Comparison of ENCODE assay signal across 8 cellular contexts in the genomic region with DNA sequence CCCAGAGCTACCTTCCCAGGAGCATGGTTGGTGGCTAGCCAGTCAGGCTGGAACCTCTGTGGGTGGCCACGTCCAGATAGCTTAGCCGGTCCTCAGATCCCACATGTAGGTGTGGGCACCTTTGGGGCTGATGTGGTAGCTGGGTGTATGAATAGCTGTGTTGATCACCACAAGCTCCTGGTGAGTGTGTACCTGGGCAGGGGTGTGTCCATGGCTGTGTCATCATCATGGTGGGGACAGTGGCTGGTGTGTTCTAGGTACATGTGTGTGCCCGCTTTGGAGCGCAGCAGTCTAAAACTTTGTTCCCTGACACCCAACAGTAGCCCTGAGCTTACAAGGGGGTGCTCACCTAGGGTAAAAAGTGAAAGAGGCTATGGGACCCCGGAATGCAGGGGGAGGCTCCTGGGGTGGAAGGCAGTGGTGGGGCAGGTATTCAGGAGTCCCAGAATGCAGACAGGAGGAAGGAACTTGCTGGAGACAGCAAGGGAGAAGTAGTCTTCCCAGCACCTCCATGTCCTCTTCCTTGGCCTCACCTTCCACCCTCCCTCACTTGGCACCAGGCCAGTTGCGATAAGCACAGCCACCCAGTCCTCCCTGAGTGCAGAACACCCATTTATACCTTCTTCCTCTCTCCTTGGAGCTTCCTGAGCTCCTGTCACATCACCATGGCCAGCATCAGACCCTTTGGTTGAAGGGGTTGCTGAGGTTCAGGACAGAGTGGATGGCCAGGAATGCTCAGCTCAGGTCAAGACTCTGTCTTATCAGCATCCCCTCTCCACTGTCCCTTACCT. TPM values are rescaled to one million over a fixed set of nuclear protein-coding genes. Genes with fewer than 3 reads are reported as not detected.
DNase-seq lines count a peak whose midpoint lies in the region; ATAC-seq and TF ChIP-seq lines count a peak whose summit lies in the region.

No MANE protein-coding gene starts in this region.

- H3K9me3 Mint-ChIP-seq in activated T-cell treated with anti-CD3 and anti-CD28 coated beads, Interleukin-2, amount 50 U/mL, for 72 hours: no peaks in the 10 kb centered on the region

- no peaks in the 10 kb centered on the region for H3K27me3 Mint-ChIP-seq in activated T-cell treated with anti-CD3 and anti-CD28 coated beads, Interleukin-2, amount 50 U/mL, for 72 hours (ENCODE audit: low read depth)

- no peaks in the 10 kb centered on the region for H3K27me3 ChIP-seq in HL-60 (ENCODE audit: insufficient read depth, poor library complexity, severe bottlenecking)
- H3K27me3 ChIP-seq in right atrium auricular region: no peaks in the 10 kb centered on the region

- H3K36me3 ChIP-seq in right atrium auricular region: peaks cover 20% of the 10 kb centered on the region

- H3K27ac ChIP-seq in HL-60 (replicated peaks): peak overlapping the region; percentile 78
- H3K27ac ChIP-seq in right atrium auricular region: peak overlapping the region in 1 of 2 donors; percentile 83

- peaks cover 61 to 72% of the 10 kb centered on the region in 2 donors for H3K36me3 Mint-ChIP-seq in activated T-cell treated with anti-CD3 and anti-CD28 coated beads, Interleukin-2, amount 50 U/mL, for 72 hours (ENCODE audit: insufficient read depth in 2 of 2)

- no peak for ATAC-seq in activated T-cell treated with anti-CD3 and anti-CD28 coated beads, Interleukin-2, amount 50 U/mL, for 72 hours (replicated peaks in 1 of 2)
- no peak for ATAC-seq in GM19395 (IDR thresholded peaks at IDR 0.05; ENCODE audit: unreplicated experiment)
- no peak for ATAC-seq in GM21723 (IDR thresholded peaks at IDR 0.05; ENCODE audit: unreplicated experiment)

- H3K4me3 Mint-ChIP-seq in activated T-cell treated with anti-CD3 and anti-CD28 coated beads, Interleukin-2, amount 50 U/mL, for 72 hours: peak overlapping the region; percentile 92 to 100

- H3K4me1 ChIP-seq in right atrium auricular region: peaks cover 0 to 64% of the 10 kb centered on the region in 2 donors

- H3K27ac Mint-ChIP-seq in activated T-cell treated with anti-CD3 and anti-CD28 coated beads, Interleukin-2, amount 50 U/mL, for 72 hours: peak overlapping the region; percentile 99

- TF ChIP-seq CTCF in HL-60 (IDR thresholded peaks at IDR 0.05; ENCODE audit: insufficient read depth, low read length): no peak
- no peak for TF ChIP-seq CTCF in right atrium auricular region (IDR thresholded peaks at IDR 0.05)

- peak overlapping the region; percentile 71 for H3K4me3 ChIP-seq in HL-60 (replicated peaks; ENCODE audit: insufficient read depth, low read length)
- peak overlapping the region; percentile 55 to 66 for H3K4me3 ChIP-seq in right atrium auricular region

- no peaks in the 10 kb centered on the region for H3K9me3 ChIP-seq in right atrium auricular region

- peaks cover 32% of the 10 kb centered on the region for H3K4me1 Mint-ChIP-seq in activated T-cell treated with anti-CD3 and anti-CD28 coated beads, Interleukin-2, amount 50 U/mL, for 72 hours (ENCODE audit: low read depth)

- DNase-seq in HL-60 (ENCODE audit: low read depth in 1 of 2, low spot score in 1 of 2): peak in 1 of 2 experiments; percentile 47
- peak in 1 of 2 donors; percentile 49 for DNase-seq in activated T-cell treated with anti-CD3 and anti-CD28 coated beads, Interleukin-2, amount 50 U/mL, for 72 hours
- DNase-seq in right atrium auricular region (ENCODE audit: low spot score): no peak
- DNase-seq in stimulated activated CD4-positive, alpha-beta T cell treated with anti-CD3 and anti-CD28 coated beads, Interleukin-2, amount 100 ng/mL, for 48 hours: peak; percentile 42 to 45
- no peak for DNase-seq in DMS79 (lab: John Stamatoyannopoulos, UW)
- no peak for DNase-seq in NCI-H128 (lab: John Stamatoyannopoulos, UW; ENCODE audit: unreplicated experiment)

RNA-seq across cellular contexts. Expression of gene CISH, which starts 1.2 kb away (rescaled TPM):
- 100 to 1,000 TPM; 242 to 271 TPM for total RNA-seq in activated T-cell treated with anti-CD3 and anti-CD28 coated beads, Interleukin-2, amount 50 U/mL, for 72 hours
- 1 to 10 TPM; 4.7 to 9.9 TPM for total RNA-seq in right atrium auricular region

RNA-seq across cellular contexts. Expression of gene MAPKAPK3, which starts 6.6 kb away (rescaled TPM):
- 100 to 1,000 TPM; 116 to 129 TPM for total RNA-seq in activated T-cell treated with anti-CD3 and anti-CD28 coated beads, Interleukin-2, amount 50 U/mL, for 72 hours
- total RNA-seq in right atrium auricular region: 100 to 1,000 TPM; 148 to 187 TPM

RNA-seq across cellular contexts. Expression of gene HEMK1, which starts 41.1 kb away (rescaled TPM):
- 10 to 100 TPM; 54.5 to 64.6 TPM for total RNA-seq in activated T-cell treated with anti-CD3 and anti-CD28 coated beads, Interleukin-2, amount 50 U/mL, for 72 hours
- 1 to 10 TPM; 7.2 to 9.6 TPM for total RNA-seq in right atrium auricular region

RNA-seq across cellular contexts. Expression of gene C3orf18, which starts 42.8 kb away (rescaled TPM):
- total RNA-seq in activated T-cell treated with anti-CD3 and anti-CD28 coated beads, Interleukin-2, amount 50 U/mL, for 72 hours: 10 to 100 TPM; 22.7 to 32.5 TPM
- 10 to 100 TPM; 25.6 to 34.8 TPM for total RNA-seq in right atrium auricular region

Comparison
In these comparisons a context has a peak if more than half of its experiments do, and no peak if none do; other contexts are left out.
1. DNase-seq: peak in stimulated activated CD4-positive, alpha-beta T cell treated with anti-CD3 and anti-CD28 coated beads, Interleukin-2, amount 100 ng/mL, for 48 hours (2 of 2); none in right atrium auricular region (single experiment), DMS79 (single experiment) and NCI-H128 (single experiment).
2. RNA of gene CISH, which starts 1.2 kb away (total RNA-seq): 242 to 271 TPM in activated T-cell treated with anti-CD3 and anti-CD28 coated beads, Interleukin-2, amount 50 U/mL, for 72 hours; 4.7 to 9.9 TPM in right atrium auricular region; every median in the first group is over 10 times any median in the second.
3. RNA of gene HEMK1, which starts 41.1 kb away (total RNA-seq): 54.5 to 64.6 TPM in activated T-cell treated with anti-CD3 and anti-CD28 coated beads, Interleukin-2, amount 50 U/mL, for 72 hours; 7.2 to 9.6 TPM in right atrium auricular region; every median in the first group is over 4 times any median in the second.